9 cellular contexts compared by ENCODE assay signal in the genomic region with DNA sequence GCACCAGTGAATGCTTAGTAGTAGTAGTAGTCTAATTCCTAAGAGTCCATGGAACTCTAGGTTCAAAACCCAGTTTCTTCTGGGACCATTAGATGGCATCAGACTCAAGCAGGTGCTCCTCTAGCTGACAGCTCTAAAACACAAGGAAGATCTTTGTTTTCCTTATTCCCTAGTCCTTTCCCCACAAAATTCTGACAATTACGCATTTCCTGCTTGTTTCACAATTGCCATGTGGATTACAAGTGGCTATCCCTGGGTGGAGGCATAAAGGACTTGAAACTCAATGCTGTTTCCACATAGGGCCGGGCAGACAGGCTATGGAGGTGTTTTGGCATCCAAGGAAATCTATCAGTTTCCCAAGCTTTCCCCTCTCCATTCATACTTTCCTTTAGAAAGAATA. TPM values are rescaled to one million over a fixed set of nuclear protein-coding genes. Genes with fewer than 3 reads are reported as not detected.
DNase-seq lines count a peak whose midpoint lies in the region; ATAC-seq and TF ChIP-seq lines count a peak whose summit lies in the region.
"Had no signal": no experiment of that assay in that cellular context is flagged by ENCODE, and none has a peak within 500 bp of the region (broad histone marks: within the 10 kb centered on the region; RNA-seq: fewer than 3 reads in every experiment).

No MANE protein-coding gene starts in this region.

- H3K36me3 ChIP-seq in DOHH2 (ENCODE audit: control insufficient read depth, low read length) (peaks cover 27% of the 10 kb centered on the region), MM.1S (replicated peaks; ENCODE audit: insufficient read depth, low read length) (no peaks in the 10 kb centered on the region), osteoblast (ENCODE audit: insufficient read depth, low read length) (peaks cover 11% of the 10 kb centered on the region)

- H3K27ac ChIP-seq in DOHH2 (ENCODE audit: low read depth, low read length) (no peak overlapping the region), MM.1S (ENCODE audit: low read length) (no peak overlapping the region), osteoblast (ENCODE audit: low read depth, low read length) (no peak overlapping the region)
- H3K27ac ChIP-seq: HL-60 had no signal

- no peaks in the 10 kb centered on the region; the same call in 1 of the 2 replicates for H3F3A ChIP-seq in DOHH2 (ENCODE audit: control insufficient read depth, insufficient read depth)
- H3F3A ChIP-seq in MM.1S (ENCODE audit: insufficient read depth, low read length): no peaks in the 10 kb centered on the region

- no peak overlapping the region for H2AFZ ChIP-seq in MM.1S (ENCODE audit: low read length)
- peak overlapping the region; percentile 8 for H2AFZ ChIP-seq in osteoblast (ENCODE audit: low read length)

- no peaks in the 10 kb centered on the region for H3K9me2 ChIP-seq in DOHH2 (replicated peaks; ENCODE audit: control insufficient read depth, low read length)
- no peaks in the 10 kb centered on the region for H3K9me2 ChIP-seq in MM.1S (replicated peaks; ENCODE audit: insufficient read depth, low read length)

- H3K9ac ChIP-seq in MM.1S (ENCODE audit: low read length): no peak overlapping the region

- H3K4me2 ChIP-seq in DOHH2 (ENCODE audit: low read length) (no peak overlapping the region), MM.1S (ENCODE audit: low read depth, low read length) (no peak overlapping the region), osteoblast (ENCODE audit: insufficient read depth, low read length) (peak overlapping the region; percentile 37)

- ATAC-seq in HG03342 (IDR thresholded peaks at IDR 0.05; ENCODE audit: unreplicated experiment) (no peak), HG03432 (IDR thresholded peaks at IDR 0.05; ENCODE audit: unreplicated experiment) (no peak)

- DNase-seq in MM.1S: no peak
- peak; percentile 69 for DNase-seq in epithelial cell of esophagus (ENCODE audit: low read depth)
- no peak for DNase-seq in osteoblast (ENCODE audit: insufficient read length, low spot score, missing footprints)
- DNase-seq in NOMO-1 treated with dmso at 0.1 percent for 144 hours (lab: John Stamatoyannopoulos, UW; ENCODE audit: unreplicated experiment): no peak
- no peak for DNase-seq in NCI-H1694 treated with DMSO at 0.1 percent for 48 hours (lab: John Stamatoyannopoulos, UW)

- TF ChIP-seq CTCF in DOHH2 (IDR thresholded peaks at IDR 0.05; ENCODE audit: low read depth, low read length, poor library complexity, severe bottlenecking): peak; percentile 20
- peak; percentile 22 for TF ChIP-seq CTCF in MM.1S (IDR thresholded peaks at IDR 0.05; ENCODE audit: low read length)
- TF ChIP-seq CTCF in epithelial cell of esophagus (IDR thresholded peaks at IDR 0.05; ENCODE audit: insufficient read depth, low read depth, low read length, missing control alignments): peak; percentile 71
- peak; percentile 51 for TF ChIP-seq CTCF in osteoblast (IDR thresholded peaks at IDR 0.05; ENCODE audit: extremely low read depth, low read depth, low read length)

- H3K9me3 ChIP-seq in DOHH2 (ENCODE audit: control insufficient read depth, insufficient read depth, low read length) (no peaks in the 10 kb centered on the region), MM.1S (replicated peaks; ENCODE audit: insufficient read depth, low read length) (no peaks in the 10 kb centered on the region), osteoblast (ENCODE audit: low read depth, low read length) (no peaks in the 10 kb centered on the region)

- no peaks in the 10 kb centered on the region for H3K27me3 ChIP-seq in DOHH2 (ENCODE audit: control insufficient read depth, low read length)
- no peaks in the 10 kb centered on the region for H3K27me3 ChIP-seq in MM.1S (replicated peaks; ENCODE audit: insufficient read depth, low read length)
- H3K27me3 ChIP-seq in osteoblast (ENCODE audit: insufficient read depth, low read length): no peaks in the 10 kb centered on the region

- H3K4me1 ChIP-seq in DOHH2 (ENCODE audit: control insufficient read depth, low read length) (peaks cover 12% of the 10 kb centered on the region), MM.1S (ENCODE audit: low read length) (no peaks in the 10 kb centered on the region), osteoblast (ENCODE audit: insufficient read depth, low read length) (peaks cover 5% of the 10 kb centered on the region)

- H3K4me3 ChIP-seq in DOHH2 (ENCODE audit: low read length) (no peak overlapping the region), MM.1S (ENCODE audit: low read length) (no peak overlapping the region), epithelial cell of esophagus (ENCODE audit: low read length) (no peak overlapping the region), osteoblast (ENCODE audit: insufficient read depth, low read length) (no peak overlapping the region)

- H3K79me2 ChIP-seq in DOHH2 (ENCODE audit: control insufficient read depth, low read length) (no peaks in the 10 kb centered on the region), MM.1S (ENCODE audit: low read length) (no peaks in the 10 kb centered on the region), osteoblast (ENCODE audit: insufficient read depth, low read length) (no peaks in the 10 kb centered on the region)

- H4K20me1 ChIP-seq in DOHH2 (ENCODE audit: control insufficient read depth, insufficient read depth, low read depth, low read length) (no peaks in the 10 kb centered on the region), MM.1S (ENCODE audit: insufficient read depth, low read length) (no peaks in the 10 kb centered on the region), osteoblast (ENCODE audit: insufficient read depth, low read length) (no peaks in the 10 kb centered on the region)

RNA-seq across cellular contexts. Expression of a gene that starts 9.2 kb away (rescaled TPM):
- 0.36 TPM in 1 of 2 replicates, not detected in the other for total RNA-seq in osteoblast

RNA-seq across cellular contexts. Expression of a gene that starts 12.6 kb away (rescaled TPM):
- total RNA-seq in osteoblast: 12.4 and 20.6 TPM in 2 replicates

RNA-seq across cellular contexts. Expression of a gene that starts 17.9 kb away (rescaled TPM):
- total RNA-seq in osteoblast: 67.3 and 83.4 TPM in 2 replicates

RNA-seq across cellular contexts. Expression of a gene that starts 27.5 kb away (rescaled TPM):
- 42.3 and 43.6 TPM in 2 replicates for total RNA-seq in osteoblast

RNA-seq across cellular contexts. Expression of a gene that starts 28.0 kb away (rescaled TPM):
- 20.3 and 29.8 TPM in 2 replicates for total RNA-seq in osteoblast

Comparison
In these comparisons a context has a peak if more than half of its experiments do, and no peak if none do; other contexts are left out.
1. CTCF ChIP-seq: peak in every context shown above with its lines; median percentile 71 in epithelial cell of esophagus; 51 in osteoblast; 22 in MM.1S; 20 in DOHH2.